In the genomic region with DNA sequence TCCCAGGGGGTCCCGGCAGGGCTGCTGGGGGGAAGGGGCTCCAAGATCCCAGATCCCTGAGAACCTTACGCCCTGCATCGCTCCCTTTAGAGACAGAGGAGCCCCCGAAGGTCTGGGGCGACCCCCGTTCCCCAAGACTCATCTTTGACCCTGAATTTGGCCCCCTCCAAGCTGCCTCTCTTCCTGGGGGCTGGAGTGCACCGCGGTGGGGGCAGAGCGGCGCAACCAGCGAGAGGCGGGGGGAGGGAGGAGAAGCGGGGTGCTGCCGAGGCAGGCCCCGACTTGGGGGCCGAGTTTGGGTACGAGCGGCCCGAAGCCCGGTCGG, we compare ENCODE assay signal across 8 cellular contexts. TPM values are rescaled to one million over a fixed set of nuclear protein-coding genes. Genes with fewer than 3 reads are reported as not detected.
DNase-seq lines count a peak whose midpoint lies in the region; ATAC-seq and TF ChIP-seq lines count a peak whose summit lies in the region.

No MANE protein-coding gene starts in this region.

- H3K4me3 ChIP-seq in HAP-1: peak overlapping the region; percentile 41
- H3K4me3 ChIP-seq in skeletal muscle cell (ENCODE audit: low read depth, low read length): peak overlapping the region; percentile 70

- no peak overlapping the region for H3K27ac Mint-ChIP-seq in activated B cell treated with CpG ODN at 0.5 μM for 24 hours
- H3K27ac Mint-ChIP-seq in glutamatergic neuron (ENCODE audit: unreplicated experiment): no peak overlapping the region
- no peak overlapping the region for H3K27ac Mint-ChIP-seq in CD14-positive monocyte

- no peaks in the 10 kb centered on the region for H3K36me3 Mint-ChIP-seq in activated B cell treated with CpG ODN at 0.5 μM for 24 hours (ENCODE audit: low read depth)
- no peaks in the 10 kb centered on the region for H3K36me3 Mint-ChIP-seq in glutamatergic neuron (ENCODE audit: unreplicated experiment)
- peaks cover 0 to 3% of the 10 kb centered on the region in 2 donors for H3K36me3 Mint-ChIP-seq in CD14-positive monocyte

- peaks cover 10% of the 10 kb centered on the region for H3K4me1 Mint-ChIP-seq in activated B cell treated with CpG ODN at 0.5 μM for 24 hours
- H3K4me1 Mint-ChIP-seq in glutamatergic neuron (ENCODE audit: low read depth, unreplicated experiment): peaks cover 22% of the 10 kb centered on the region
- H3K4me1 Mint-ChIP-seq in CD14-positive monocyte: peaks cover 6% of the 10 kb centered on the region

- H3K4me3 Mint-ChIP-seq in activated B cell treated with CpG ODN at 0.5 μM for 24 hours: peak overlapping the region; percentile 24
- H3K4me3 Mint-ChIP-seq in glutamatergic neuron (ENCODE audit: unreplicated experiment): peak overlapping the region; percentile 84
- no peak overlapping the region for H3K4me3 Mint-ChIP-seq in CD14-positive monocyte

- in situ Hi-C loops in HAP-1 (cut with MboI; ENCODE audit: low sequenced_read_pairs): no loop called here

- ATAC-seq in activated B cell treated with CpG ODN at 0.5 μM for 24 hours (ENCODE audit: low read depth): no peak
- no peak for ATAC-seq in HG03354 (IDR thresholded peaks at IDR 0.05; ENCODE audit: poor library complexity, severe bottlenecking, unreplicated experiment)

- CTCF ChIA-PET in activated B cell treated with CpG ODN at 0.5 μM for 24 hours (lab: Charles Lee): no interaction called here

- peaks cover 10% of the 10 kb centered on the region for H3K4me1 ChIP-seq in HAP-1

- H3K27me3 ChIP-seq in HAP-1 (ENCODE audit: low read depth): no peaks in the 10 kb centered on the region

- H3K27me3 Mint-ChIP-seq in activated B cell treated with CpG ODN at 0.5 μM for 24 hours: peaks cover 29% of the 10 kb centered on the region
- peaks cover 4% of the 10 kb centered on the region for H3K27me3 Mint-ChIP-seq in glutamatergic neuron (ENCODE audit: unreplicated experiment)
- H3K27me3 Mint-ChIP-seq in CD14-positive monocyte (ENCODE audit: low read depth in 3 of 3): peaks cover 56 to 66% (median 58%) of the 10 kb centered on the region in 3 donors

- no peaks in the 10 kb centered on the region for H3K36me3 ChIP-seq in HAP-1 (replicated peaks)

- no peaks in the 10 kb centered on the region for H3K9me3 ChIP-seq in HAP-1

- POLR2A ChIA-PET in activated B cell treated with CpG ODN at 0.5 μM for 24 hours (lab: Charles Lee): no interaction called here

- intact Hi-C loops in activated B cell treated with CpG ODN at 0.5 μM for 24 hours (cut with micrococcal nuclease) (no loop called here), CD14-positive monocyte (cut with micrococcal nuclease) (no loop called here)

- H3K9me3 Mint-ChIP-seq in activated B cell treated with CpG ODN at 0.5 μM for 24 hours (no peaks in the 10 kb centered on the region), glutamatergic neuron (ENCODE audit: unreplicated experiment) (no peaks in the 10 kb centered on the region), CD14-positive monocyte (peaks cover 0 to 9% (median 2%) of the 10 kb centered on the region in 7 donors)

- TF ChIP-seq CTCF in activated B cell treated with CpG ODN at 0.5 μM for 24 hours (IDR thresholded peaks at IDR 0.05) (no peak), glutamatergic neuron (IDR thresholded peaks at IDR 0.05; ENCODE audit: partially characterized antibody, unreplicated experiment) (no peak), CD14-positive monocyte (IDR thresholded peaks at IDR 0.05) (no peak)

- DNase-seq in HAP-1 (ENCODE audit: low spot score in 2 of 2) (no peak), activated B cell treated with CpG ODN at 0.5 μM for 24 hours (no peak), glutamatergic neuron (no peak), skeletal muscle cell (ENCODE audit: low read depth) (no peak), CD14-positive monocyte (ENCODE audit: low spot score) (no peak), Kasumi-1 (lab: John Stamatoyannopoulos, UW) (no peak), NCI-H526 treated with DMSO at 0.1 percent for 48 hours (lab: John Stamatoyannopoulos, UW) (no peak)

RNA-seq across cellular contexts. Expression of gene PLEKHG5, which starts 5.4 kb away (rescaled TPM):
- total RNA-seq in activated B cell treated with CpG ODN at 0.5 μM for 24 hours: 0.22 and 0.27 TPM in 2 replicates
- 53.0 TPM for total RNA-seq in glutamatergic neuron (ENCODE audit: unreplicated experiment)
- polyA plus RNA-seq in CD14-positive monocyte: not detected

RNA-seq across cellular contexts. Expression of gene TNFRSF25, which starts 30.9 kb away (rescaled TPM):
- total RNA-seq in activated B cell treated with CpG ODN at 0.5 μM for 24 hours (2.5 and 2.8 TPM in 2 replicates), glutamatergic neuron (ENCODE audit: unreplicated experiment) (47.5 TPM)
- under 1 TPM; 0.33 to 0.48 TPM for polyA plus RNA-seq in CD14-positive monocyte

RNA-seq across cellular contexts. Expression of gene NOL9, which starts 57.5 kb away (rescaled TPM):
- total RNA-seq in activated B cell treated with CpG ODN at 0.5 μM for 24 hours (43.6 and 58.6 TPM in 2 replicates), glutamatergic neuron (ENCODE audit: unreplicated experiment) (34.5 TPM)
- polyA plus RNA-seq in CD14-positive monocyte: 1 to 10 TPM; 3.7 to 7.6 TPM

RNA-seq across cellular contexts. Expression of gene TAS1R1, which starts 58.3 kb away (rescaled TPM):
- total RNA-seq in activated B cell treated with CpG ODN at 0.5 μM for 24 hours (not detected in 2 replicates), glutamatergic neuron (ENCODE audit: unreplicated experiment) (not detected)
- not detected for polyA plus RNA-seq in CD14-positive monocyte

Comparison
In these comparisons a context has a peak if more than half of its experiments do, and no peak if none do; other contexts are left out.
1. H3K4me3 Mint-ChIP-seq: peak in activated B cell treated with CpG ODN at 0.5 μM for 24 hours (single experiment) and glutamatergic neuron (single experiment); none in CD14-positive monocyte (0 of 2).
2. RNA of gene PLEKHG5, which starts 5.4 kb away (total RNA-seq): 53.0 TPM in glutamatergic neuron (single experiment); 0.22 to 0.27 TPM in activated B cell treated with CpG ODN at 0.5 μM for 24 hours; every median in the first group is over 10 times any median in the second.
3. RNA of gene TNFRSF25, which starts 30.9 kb away (total RNA-seq): 47.5 TPM in glutamatergic neuron (single experiment); 2.5 to 2.8 TPM in activated B cell treated with CpG ODN at 0.5 μM for 24 hours; every median in the first group is over 10 times any median in the second.